In the genomic region with DNA sequence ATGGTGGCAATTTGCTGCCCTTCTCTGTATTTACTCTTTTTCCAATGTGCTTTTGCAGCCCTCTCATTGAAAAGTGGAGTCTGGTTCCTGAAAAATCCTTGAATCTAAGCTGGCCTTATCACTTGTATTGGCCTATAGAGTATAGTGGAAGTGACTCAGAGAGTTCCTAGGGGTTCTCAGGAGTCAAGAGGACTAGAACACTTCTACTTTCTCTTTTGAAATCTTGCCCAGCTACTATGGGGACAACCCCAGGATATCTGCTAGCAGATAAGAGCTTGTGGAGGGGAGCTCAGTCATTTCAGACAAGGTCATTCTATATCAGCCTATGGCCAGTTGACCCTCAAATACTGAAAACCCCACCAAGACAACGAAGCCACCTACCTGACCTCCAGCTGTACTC, we compare ENCODE assay signal across 1 cellular context.
A peak's percentile ranks its signal among the peaks of the same experiment; 100 is the strongest.
TF ChIP-seq lines count a peak whose summit lies in the region.

No MANE protein-coding gene starts in this region.

TF ChIP-seq in K562, 482 proteins besides CTCF, POLR2A, EP300 and RAD21 (continues in another document):
- TF ChIP-seq ESRRA (IDR thresholded peaks at IDR 0.05; ENCODE audit: borderline replicate concordance, low read depth) = peak; percentile 80
- no peak for TF ChIP-seq ZNF143 (CRISPR knock-in tag; IDR thresholded peaks at IDR 0.05)
- TF ChIP-seq, protein P1, sequence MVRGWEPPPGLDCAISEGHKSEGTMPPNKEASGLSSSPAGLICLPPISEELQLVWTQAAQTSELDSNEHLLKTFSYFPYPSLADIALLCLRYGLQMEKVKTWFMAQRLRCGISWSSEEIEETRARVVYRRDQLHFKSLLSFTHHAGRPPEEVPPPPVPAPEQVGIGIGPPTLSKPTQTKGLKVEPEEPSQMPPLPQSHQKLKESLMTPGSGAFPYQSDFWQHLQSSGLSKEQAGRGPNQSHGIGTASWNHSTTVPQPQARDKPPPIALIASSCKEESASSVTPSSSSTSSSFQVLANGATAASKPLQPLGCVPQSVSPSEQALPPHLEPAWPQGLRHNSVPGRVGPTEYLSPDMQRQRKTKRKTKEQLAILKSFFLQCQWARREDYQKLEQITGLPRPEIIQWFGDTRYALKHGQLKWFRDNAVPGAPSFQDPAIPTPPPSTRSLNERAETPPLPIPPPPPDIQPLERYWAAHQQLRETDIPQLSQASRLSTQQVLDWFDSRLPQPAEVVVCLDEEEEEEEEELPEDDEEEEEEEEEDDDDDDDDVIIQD (CRISPR knock-in tag; IDR thresholded peaks at IDR 0.05) = no peak
- TF ChIP-seq ZNF41 (CRISPR knock-in tag; conservative IDR thresholded peaks at IDR 0.05) = no peak
- TF ChIP-seq, protein P2, sequence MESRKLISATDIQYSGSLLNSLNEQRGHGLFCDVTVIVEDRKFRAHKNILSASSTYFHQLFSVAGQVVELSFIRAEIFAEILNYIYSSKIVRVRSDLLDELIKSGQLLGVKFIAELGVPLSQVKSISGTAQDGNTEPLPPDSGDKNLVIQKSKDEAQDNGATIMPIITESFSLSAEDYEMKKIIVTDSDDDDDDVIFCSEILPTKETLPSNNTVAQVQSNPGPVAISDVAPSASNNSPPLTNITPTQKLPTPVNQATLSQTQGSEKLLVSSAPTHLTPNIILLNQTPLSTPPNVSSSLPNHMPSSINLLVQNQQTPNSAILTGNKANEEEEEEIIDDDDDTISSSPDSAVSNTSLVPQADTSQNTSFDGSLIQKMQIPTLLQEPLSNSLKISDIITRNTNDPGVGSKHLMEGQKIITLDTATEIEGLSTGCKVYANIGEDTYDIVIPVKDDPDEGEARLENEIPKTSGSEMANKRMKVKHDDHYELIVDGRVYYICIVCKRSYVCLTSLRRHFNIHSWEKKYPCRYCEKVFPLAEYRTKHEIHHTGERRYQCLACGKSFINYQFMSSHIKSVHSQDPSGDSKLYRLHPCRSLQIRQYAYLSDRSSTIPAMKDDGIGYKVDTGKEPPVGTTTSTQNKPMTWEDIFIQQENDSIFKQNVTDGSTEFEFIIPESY (CRISPR knock-in tag; IDR thresholded peaks at IDR 0.05) = no peak
- TF ChIP-seq PTTG1 (tag; IDR thresholded peaks at IDR 0.05; ENCODE audit: low read depth) = no peak
- no peak for TF ChIP-seq HNRNPH1 (optimal IDR thresholded peaks at IDR 0.05; ENCODE audit: low read depth, low read length)
- no peak for TF ChIP-seq ZNF24 (IDR thresholded peaks at IDR 0.05)
- no peak for TF ChIP-seq PHF8 (IDR thresholded peaks at IDR 0.05; ENCODE audit: borderline replicate concordance, low read length)
- no peak for TF ChIP-seq ZNF77 (CRISPR knock-in tag; IDR thresholded peaks at IDR 0.05)
- peak; percentile 77 for TF ChIP-seq FOSL1 (tag; conservative IDR thresholded peaks at IDR 0.05)
- TF ChIP-seq KDM1A (IDR thresholded peaks at IDR 0.05) = peak in 1 of 2 experiments; percentile 36; a peak in 1 of 4 replicates
- TF ChIP-seq COPS2 (conservative IDR thresholded peaks at IDR 0.05) = no peak
- TF ChIP-seq, protein P3, sequence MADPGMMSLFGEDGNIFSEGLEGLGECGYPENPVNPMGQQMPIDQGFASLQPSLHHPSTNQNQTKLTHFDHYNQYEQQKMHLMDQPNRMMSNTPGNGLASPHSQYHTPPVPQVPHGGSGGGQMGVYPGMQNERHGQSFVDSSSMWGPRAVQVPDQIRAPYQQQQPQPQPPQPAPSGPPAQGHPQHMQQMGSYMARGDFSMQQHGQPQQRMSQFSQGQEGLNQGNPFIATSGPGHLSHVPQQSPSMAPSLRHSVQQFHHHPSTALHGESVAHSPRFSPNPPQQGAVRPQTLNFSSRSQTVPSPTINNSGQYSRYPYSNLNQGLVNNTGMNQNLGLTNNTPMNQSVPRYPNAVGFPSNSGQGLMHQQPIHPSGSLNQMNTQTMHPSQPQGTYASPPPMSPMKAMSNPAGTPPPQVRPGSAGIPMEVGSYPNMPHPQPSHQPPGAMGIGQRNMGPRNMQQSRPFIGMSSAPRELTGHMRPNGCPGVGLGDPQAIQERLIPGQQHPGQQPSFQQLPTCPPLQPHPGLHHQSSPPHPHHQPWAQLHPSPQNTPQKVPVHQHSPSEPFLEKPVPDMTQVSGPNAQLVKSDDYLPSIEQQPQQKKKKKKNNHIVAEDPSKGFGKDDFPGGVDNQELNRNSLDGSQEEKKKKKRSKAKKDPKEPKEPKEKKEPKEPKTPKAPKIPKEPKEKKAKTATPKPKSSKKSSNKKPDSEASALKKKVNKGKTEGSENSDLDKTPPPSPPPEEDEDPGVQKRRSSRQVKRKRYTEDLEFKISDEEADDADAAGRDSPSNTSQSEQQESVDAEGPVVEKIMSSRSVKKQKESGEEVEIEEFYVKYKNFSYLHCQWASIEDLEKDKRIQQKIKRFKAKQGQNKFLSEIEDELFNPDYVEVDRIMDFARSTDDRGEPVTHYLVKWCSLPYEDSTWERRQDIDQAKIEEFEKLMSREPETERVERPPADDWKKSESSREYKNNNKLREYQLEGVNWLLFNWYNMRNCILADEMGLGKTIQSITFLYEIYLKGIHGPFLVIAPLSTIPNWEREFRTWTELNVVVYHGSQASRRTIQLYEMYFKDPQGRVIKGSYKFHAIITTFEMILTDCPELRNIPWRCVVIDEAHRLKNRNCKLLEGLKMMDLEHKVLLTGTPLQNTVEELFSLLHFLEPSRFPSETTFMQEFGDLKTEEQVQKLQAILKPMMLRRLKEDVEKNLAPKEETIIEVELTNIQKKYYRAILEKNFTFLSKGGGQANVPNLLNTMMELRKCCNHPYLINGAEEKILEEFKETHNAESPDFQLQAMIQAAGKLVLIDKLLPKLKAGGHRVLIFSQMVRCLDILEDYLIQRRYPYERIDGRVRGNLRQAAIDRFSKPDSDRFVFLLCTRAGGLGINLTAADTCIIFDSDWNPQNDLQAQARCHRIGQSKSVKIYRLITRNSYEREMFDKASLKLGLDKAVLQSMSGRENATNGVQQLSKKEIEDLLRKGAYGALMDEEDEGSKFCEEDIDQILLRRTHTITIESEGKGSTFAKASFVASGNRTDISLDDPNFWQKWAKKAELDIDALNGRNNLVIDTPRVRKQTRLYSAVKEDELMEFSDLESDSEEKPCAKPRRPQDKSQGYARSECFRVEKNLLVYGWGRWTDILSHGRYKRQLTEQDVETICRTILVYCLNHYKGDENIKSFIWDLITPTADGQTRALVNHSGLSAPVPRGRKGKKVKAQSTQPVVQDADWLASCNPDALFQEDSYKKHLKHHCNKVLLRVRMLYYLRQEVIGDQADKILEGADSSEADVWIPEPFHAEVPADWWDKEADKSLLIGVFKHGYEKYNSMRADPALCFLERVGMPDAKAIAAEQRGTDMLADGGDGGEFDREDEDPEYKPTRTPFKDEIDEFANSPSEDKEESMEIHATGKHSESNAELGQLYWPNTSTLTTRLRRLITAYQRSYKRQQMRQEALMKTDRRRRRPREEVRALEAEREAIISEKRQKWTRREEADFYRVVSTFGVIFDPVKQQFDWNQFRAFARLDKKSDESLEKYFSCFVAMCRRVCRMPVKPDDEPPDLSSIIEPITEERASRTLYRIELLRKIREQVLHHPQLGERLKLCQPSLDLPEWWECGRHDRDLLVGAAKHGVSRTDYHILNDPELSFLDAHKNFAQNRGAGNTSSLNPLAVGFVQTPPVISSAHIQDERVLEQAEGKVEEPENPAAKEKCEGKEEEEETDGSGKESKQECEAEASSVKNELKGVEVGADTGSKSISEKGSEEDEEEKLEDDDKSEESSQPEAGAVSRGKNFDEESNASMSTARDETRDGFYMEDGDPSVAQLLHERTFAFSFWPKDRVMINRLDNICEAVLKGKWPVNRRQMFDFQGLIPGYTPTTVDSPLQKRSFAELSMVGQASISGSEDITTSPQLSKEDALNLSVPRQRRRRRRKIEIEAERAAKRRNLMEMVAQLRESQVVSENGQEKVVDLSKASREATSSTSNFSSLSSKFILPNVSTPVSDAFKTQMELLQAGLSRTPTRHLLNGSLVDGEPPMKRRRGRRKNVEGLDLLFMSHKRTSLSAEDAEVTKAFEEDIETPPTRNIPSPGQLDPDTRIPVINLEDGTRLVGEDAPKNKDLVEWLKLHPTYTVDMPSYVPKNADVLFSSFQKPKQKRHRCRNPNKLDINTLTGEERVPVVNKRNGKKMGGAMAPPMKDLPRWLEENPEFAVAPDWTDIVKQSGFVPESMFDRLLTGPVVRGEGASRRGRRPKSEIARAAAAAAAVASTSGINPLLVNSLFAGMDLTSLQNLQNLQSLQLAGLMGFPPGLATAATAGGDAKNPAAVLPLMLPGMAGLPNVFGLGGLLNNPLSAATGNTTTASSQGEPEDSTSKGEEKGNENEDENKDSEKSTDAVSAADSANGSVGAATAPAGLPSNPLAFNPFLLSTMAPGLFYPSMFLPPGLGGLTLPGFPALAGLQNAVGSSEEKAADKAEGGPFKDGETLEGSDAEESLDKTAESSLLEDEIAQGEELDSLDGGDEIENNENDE (IDR thresholded peaks at IDR 0.05; ENCODE audit: low read depth, low read length) = no peak
- no peak for TF ChIP-seq TEAD2 (tag; IDR thresholded peaks at IDR 0.05)
- TF ChIP-seq KLF13 (tag; IDR thresholded peaks at IDR 0.05; ENCODE audit: borderline replicate concordance, low read depth) = no peak
- TF ChIP-seq TSC22D4 (tag; IDR thresholded peaks at IDR 0.05) = no peak
- TF ChIP-seq POU5F1 (IDR thresholded peaks at IDR 0.05; ENCODE audit: borderline replicate concordance, low read depth, low read length, partially characterized antibody) = no peak
- TF ChIP-seq NR2C1 (IDR thresholded peaks at IDR 0.05) = no peak
- 0 out of 2 replicates have a peak, but pooled peaks have one; percentile 26 for TF ChIP-seq NR2C1 (tag; IDR thresholded peaks at IDR 0.05)
- TF ChIP-seq SETDB1 (IDR thresholded peaks at IDR 0.05; ENCODE audit: low read length) = no peak
- no peak for TF ChIP-seq HDGF (IDR thresholded peaks at IDR 0.05)
- no peak for TF ChIP-seq ZNF408 (CRISPR knock-in tag; IDR thresholded peaks at IDR 0.05; ENCODE audit: low read depth)
- TF ChIP-seq, protein P4, sequence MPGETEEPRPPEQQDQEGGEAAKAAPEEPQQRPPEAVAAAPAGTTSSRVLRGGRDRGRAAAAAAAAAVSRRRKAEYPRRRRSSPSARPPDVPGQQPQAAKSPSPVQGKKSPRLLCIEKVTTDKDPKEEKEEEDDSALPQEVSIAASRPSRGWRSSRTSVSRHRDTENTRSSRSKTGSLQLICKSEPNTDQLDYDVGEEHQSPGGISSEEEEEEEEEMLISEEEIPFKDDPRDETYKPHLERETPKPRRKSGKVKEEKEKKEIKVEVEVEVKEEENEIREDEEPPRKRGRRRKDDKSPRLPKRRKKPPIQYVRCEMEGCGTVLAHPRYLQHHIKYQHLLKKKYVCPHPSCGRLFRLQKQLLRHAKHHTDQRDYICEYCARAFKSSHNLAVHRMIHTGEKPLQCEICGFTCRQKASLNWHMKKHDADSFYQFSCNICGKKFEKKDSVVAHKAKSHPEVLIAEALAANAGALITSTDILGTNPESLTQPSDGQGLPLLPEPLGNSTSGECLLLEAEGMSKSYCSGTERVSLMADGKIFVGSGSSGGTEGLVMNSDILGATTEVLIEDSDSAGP (CRISPR knock-in tag; IDR thresholded peaks at IDR 0.05) = no peak
- no peak for TF ChIP-seq HDAC1 (IDR thresholded peaks at IDR 0.05)
- no peak for TF ChIP-seq TRIM24 (IDR thresholded peaks at IDR 0.05)
- TF ChIP-seq ZNF644 (tag; IDR thresholded peaks at IDR 0.05; ENCODE audit: low read depth) = no peak
- TF ChIP-seq, protein P5, sequence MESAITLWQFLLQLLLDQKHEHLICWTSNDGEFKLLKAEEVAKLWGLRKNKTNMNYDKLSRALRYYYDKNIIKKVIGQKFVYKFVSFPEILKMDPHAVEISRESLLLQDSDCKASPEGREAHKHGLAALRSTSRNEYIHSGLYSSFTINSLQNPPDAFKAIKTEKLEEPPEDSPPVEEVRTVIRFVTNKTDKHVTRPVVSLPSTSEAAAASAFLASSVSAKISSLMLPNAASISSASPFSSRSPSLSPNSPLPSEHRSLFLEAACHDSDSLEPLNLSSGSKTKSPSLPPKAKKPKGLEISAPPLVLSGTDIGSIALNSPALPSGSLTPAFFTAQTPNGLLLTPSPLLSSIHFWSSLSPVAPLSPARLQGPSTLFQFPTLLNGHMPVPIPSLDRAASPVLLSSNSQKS (CRISPR knock-in tag; IDR thresholded peaks at IDR 0.05) = no peak
- TF ChIP-seq, protein P6, sequence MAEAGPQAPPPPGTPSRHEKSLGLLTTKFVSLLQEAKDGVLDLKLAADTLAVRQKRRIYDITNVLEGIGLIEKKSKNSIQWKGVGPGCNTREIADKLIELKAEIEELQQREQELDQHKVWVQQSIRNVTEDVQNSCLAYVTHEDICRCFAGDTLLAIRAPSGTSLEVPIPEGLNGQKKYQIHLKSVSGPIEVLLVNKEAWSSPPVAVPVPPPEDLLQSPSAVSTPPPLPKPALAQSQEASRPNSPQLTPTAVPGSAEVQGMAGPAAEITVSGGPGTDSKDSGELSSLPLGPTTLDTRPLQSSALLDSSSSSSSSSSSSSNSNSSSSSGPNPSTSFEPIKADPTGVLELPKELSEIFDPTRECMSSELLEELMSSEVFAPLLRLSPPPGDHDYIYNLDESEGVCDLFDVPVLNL (CRISPR knock-in tag; IDR thresholded peaks at IDR 0.05; ENCODE audit: low read depth) = no peak
- no peak for TF ChIP-seq HOXB6 (CRISPR knock-in tag; IDR thresholded peaks at IDR 0.05; ENCODE audit: borderline replicate concordance)
- TF ChIP-seq, protein P7, sequence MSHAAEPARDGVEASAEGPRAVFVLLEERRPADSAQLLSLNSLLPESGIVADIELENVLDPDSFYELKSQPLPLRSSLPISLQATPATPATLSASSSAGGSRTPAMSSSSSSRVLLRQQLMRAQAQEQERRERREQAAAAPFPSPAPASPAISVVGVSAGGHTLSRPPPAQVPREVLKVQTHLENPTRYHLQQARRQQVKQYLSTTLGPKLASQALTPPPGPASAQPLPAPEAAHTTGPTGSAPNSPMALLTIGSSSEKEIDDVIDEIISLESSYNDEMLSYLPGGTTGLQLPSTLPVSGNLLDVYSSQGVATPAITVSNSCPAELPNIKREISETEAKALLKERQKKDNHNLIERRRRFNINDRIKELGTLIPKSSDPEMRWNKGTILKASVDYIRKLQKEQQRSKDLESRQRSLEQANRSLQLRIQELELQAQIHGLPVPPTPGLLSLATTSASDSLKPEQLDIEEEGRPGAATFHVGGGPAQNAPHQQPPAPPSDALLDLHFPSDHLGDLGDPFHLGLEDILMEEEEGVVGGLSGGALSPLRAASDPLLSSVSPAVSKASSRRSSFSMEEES (CRISPR knock-in tag; IDR thresholded peaks at IDR 0.05) = no peak
- TF ChIP-seq CREBBP (IDR thresholded peaks at IDR 0.05; ENCODE audit: low read depth, low read length) = no peak
- TF ChIP-seq NFATC3 (IDR thresholded peaks at IDR 0.05) = no peak
- no peak for TF ChIP-seq DIDO1 (tag; IDR thresholded peaks at IDR 0.05; ENCODE audit: low read depth)
- TF ChIP-seq LCOR (CRISPR knock-in tag; IDR thresholded peaks at IDR 0.05) = no peak
- TF ChIP-seq, protein P8, sequence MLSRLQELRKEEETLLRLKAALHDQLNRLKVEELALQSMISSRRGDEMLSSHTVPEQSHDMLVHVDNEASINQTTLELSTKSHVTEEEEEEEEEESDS (CRISPR knock-in tag; IDR thresholded peaks at IDR 0.05) = no peak
- TF ChIP-seq, protein P9, sequence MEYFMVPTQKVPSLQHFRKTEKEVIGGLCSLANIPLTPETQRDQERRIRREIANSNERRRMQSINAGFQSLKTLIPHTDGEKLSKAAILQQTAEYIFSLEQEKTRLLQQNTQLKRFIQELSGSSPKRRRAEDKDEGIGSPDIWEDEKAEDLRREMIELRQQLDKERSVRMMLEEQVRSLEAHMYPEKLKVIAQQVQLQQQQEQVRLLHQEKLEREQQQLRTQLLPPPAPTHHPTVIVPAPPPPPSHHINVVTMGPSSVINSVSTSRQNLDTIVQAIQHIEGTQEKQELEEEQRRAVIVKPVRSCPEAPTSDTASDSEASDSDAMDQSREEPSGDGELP (CRISPR knock-in tag; IDR thresholded peaks at IDR 0.05; ENCODE audit: borderline replicate concordance) = no peak
- TF ChIP-seq TOE1 (IDR thresholded peaks at IDR 0.05; ENCODE audit: borderline replicate concordance) = no peak
- no peak for TF ChIP-seq TOE1 (CRISPR knock-in tag; IDR thresholded peaks at IDR 0.05; ENCODE audit: borderline replicate concordance, low read depth)
- TF ChIP-seq ILK (tag; IDR thresholded peaks at IDR 0.05; ENCODE audit: borderline replicate concordance, low read depth) = no peak
- TF ChIP-seq MYBL2 (IDR thresholded peaks at IDR 0.05; ENCODE audit: low read depth) = no peak
- TF ChIP-seq MYBL2 (CRISPR knock-in tag; IDR thresholded peaks at IDR 0.05; ENCODE audit: borderline replicate concordance) = no peak
- TF ChIP-seq TCF7 (IDR thresholded peaks at IDR 0.05; ENCODE audit: borderline replicate concordance) = no peak
